14 cellular contexts compared by ENCODE assay signal in genomic region chr2:64737547-64737946, GRCh38.
DNase-seq lines count a peak whose midpoint lies in the region; ATAC-seq and TF ChIP-seq lines count a peak whose summit lies in the region.
"Had no signal": no experiment of that assay in that cellular context is flagged by ENCODE, and none has a peak within 500 bp of the region (broad histone marks: within the 10 kb centered on the region; RNA-seq: fewer than 3 reads in every experiment).

No MANE protein-coding gene starts in this region.

- peaks cover 10% of the 10 kb centered on the region; the same call in 1 of the 2 replicates for H3K79me2 ChIP-seq in Loucy (ENCODE audit: insufficient read depth, low read length)

- H3K4me3 ChIP-seq in Loucy (ENCODE audit: low read length, poor library complexity, severe bottlenecking), result no peak overlapping the region
- H3K4me3 ChIP-seq: neural progenitor cell had no signal

- H3K9ac ChIP-seq in Loucy (ENCODE audit: low read depth, low read length, poor library complexity, severe bottlenecking), result peak overlapping the region; percentile 12
- H3K9ac ChIP-seq: neural progenitor cell had no signal

- H3K9me3 ChIP-seq in Loucy (ENCODE audit: insufficient read depth, low read depth, low read length), result no peaks in the 10 kb centered on the region

- ATAC-seq in GM18861 (IDR thresholded peaks at IDR 0.05; ENCODE audit: unreplicated experiment), result peak; percentile 47
- ATAC-seq in GM21528 (IDR thresholded peaks at IDR 0.05; ENCODE audit: low FRiP score, unreplicated experiment), result peak; percentile 68
- ATAC-seq in HG03196 (IDR thresholded peaks at IDR 0.05; ENCODE audit: unreplicated experiment), result no peak
- no peak for ATAC-seq in GM18520 (IDR thresholded peaks at IDR 0.05; ENCODE audit: unreplicated experiment)
- ATAC-seq: HepG2 had no signal

- H3K9me2 ChIP-seq in Loucy (replicated peaks; ENCODE audit: low read depth, low read length), result no peaks in the 10 kb centered on the region

- H3K27me3 ChIP-seq in Loucy (ENCODE audit: insufficient read depth, low read length, poor library complexity, severe bottlenecking), result no peaks in the 10 kb centered on the region
- H3K27me3 ChIP-seq: neural progenitor cell had no signal

- DNase-seq in iris pigment epithelial cell (ENCODE audit: low read depth) (peak; percentile 50), GOT3 (lab: John Stamatoyannopoulos, UW) (no peak), cerebellar nuclear complex (lab: John Stamatoyannopoulos, UW) (no peak)
- DNase-seq: caudate nucleus; kidney glomerular epithelial cell; NCI-H187; stimulated activated CD4-positive, alpha-beta T cell treated with anti-CD3 and anti-CD28 coated beads, Interleukin-12 subunit alpha, Interleukin-12 subunit beta, amount 100 ng/mL, for 4 hours had no signal

- peaks cover 11% of the 10 kb centered on the region for H3K4me1 ChIP-seq in Loucy (ENCODE audit: insufficient read depth, low read length, poor library complexity, severe bottlenecking)
- H3K4me1 ChIP-seq: neural progenitor cell had no signal

- TF ChIP-seq CTCF in Loucy (conservative IDR thresholded peaks at IDR 0.05; ENCODE audit: low read length), result no peak

- no peak overlapping the region for H2AFZ ChIP-seq in Loucy (ENCODE audit: low read length)
- H2AFZ ChIP-seq: neural progenitor cell had no signal

- no peak overlapping the region for H3K4me2 ChIP-seq in Loucy (ENCODE audit: low read depth, low read length, poor library complexity, severe bottlenecking)
- H3K4me2 ChIP-seq: neural progenitor cell had no signal

- H3K36me3 ChIP-seq in Loucy (ENCODE audit: insufficient read depth, low read length), result no peaks in the 10 kb centered on the region
- H3K36me3 ChIP-seq: neural progenitor cell had no signal

- H3F3A ChIP-seq in Loucy (ENCODE audit: low read depth), result no peaks in the 10 kb centered on the region

- no peaks in the 10 kb centered on the region for H4K20me1 ChIP-seq in Loucy (ENCODE audit: insufficient read depth, low read length, poor library complexity, severe bottlenecking)

Comparison
In these comparisons a context has a peak if more than half of its experiments do, and no peak if none do; other contexts are left out.
1. ATAC-seq: peak in GM18861 (single experiment) and GM21528 (single experiment); none in HG03196 (single experiment) and GM18520 (single experiment).